13 cellular contexts compared by ENCODE assay signal in genomic region chr14:33230016-33230415, GRCh38.
DNase-seq lines count a peak whose midpoint lies in the region; TF ChIP-seq lines count a peak whose summit lies in the region.
"Had no signal": no experiment of that assay in that cellular context is flagged by ENCODE, and none has a peak within 500 bp of the region (broad histone marks: within the 10 kb centered on the region; RNA-seq: fewer than 3 reads in every experiment).

No MANE protein-coding gene starts in this region.

- intact Hi-C loops in A673 (cut with micrococcal nuclease; ENCODE audit: unreplicated experiment), result no loop called here

- DNase-seq in A673 (ENCODE audit: low spot score) (peak; percentile 85), NCI-H69 (lab: John Stamatoyannopoulos, UW) (peak; percentile 29), caudate nucleus (lab: John Stamatoyannopoulos, UW) (peak in 1 of 61 donors; percentile 34), mesendoderm (peak; percentile 60), NCI-H146 treated with DMSO at 0.1 percent for 48 hours (lab: John Stamatoyannopoulos, UW; ENCODE audit: unreplicated experiment) (no peak), UCSD-AML1 (lab: John Stamatoyannopoulos, UW; ENCODE audit: unreplicated experiment) (no peak), cortex of kidney (lab: John Stamatoyannopoulos, UW) (no peak), endothelial cell (ENCODE audit: low spot score) (no peak)
- DNase-seq: GOT3; NCI-H226; NCI-H526; NK-92 treated with Interleukin-12 subunit alpha and Interleukin-12 subunit beta, amount 100 ng/mL, for 24 hours; Right ventricle myocardium superior had no signal

- no peak overlapping the region for H4K5ac ChIP-seq in mesendoderm (ENCODE audit: low read length)

- H3K4ac ChIP-seq in mesendoderm (ENCODE audit: low read depth, low read length), result no peak overlapping the region

- CTCF ChIA-PET in A673 (lab: Charles Lee), result no interaction called here

- no CpG with 5 or more reads among the region's 3 CpGs for WGBS in mesendoderm (ENCODE audit: extremely low coverage, insufficient coverage, low lambda C conversion rate)

- H3K4me3 ChIP-seq in A673 (ENCODE audit: low read depth, low read length, poor library complexity, severe bottlenecking) (peak overlapping the region; percentile 31), mesendoderm (ENCODE audit: low read length) (no peak overlapping the region)

- no peaks in the 10 kb centered on the region for H3K36me3 Mint-ChIP-seq in endothelial cell (ENCODE audit: low read depth, unreplicated experiment)

- H3K23ac ChIP-seq in mesendoderm (ENCODE audit: low read length), result no peak overlapping the region

- H3K56ac ChIP-seq in mesendoderm (ENCODE audit: low read length), result no peak overlapping the region

- no peaks in the 10 kb centered on the region for H3K79me1 ChIP-seq in mesendoderm (ENCODE audit: low read length)

- H4K8ac ChIP-seq in mesendoderm (ENCODE audit: low read depth, low read length), result no peak overlapping the region

- H3K9me3 Mint-ChIP-seq in endothelial cell (ENCODE audit: unreplicated experiment), result no peaks in the 10 kb centered on the region

- H3K27ac ChIP-seq in A673 (ENCODE audit: low read depth, low read length, poor library complexity, severe bottlenecking) (peak overlapping the region; percentile 75), caudate nucleus (ENCODE audit: low read depth, low read length) (peak overlapping the region; percentile 11), mesendoderm (ENCODE audit: low read depth, low read length) (peak overlapping the region; percentile 7)

- no peak overlapping the region for H3K4me3 Mint-ChIP-seq in endothelial cell (ENCODE audit: unreplicated experiment)

- H3K4me1 Mint-ChIP-seq in endothelial cell (ENCODE audit: unreplicated experiment), result peaks cover 7% of the 10 kb centered on the region

- no peaks in the 10 kb centered on the region for H3K79me2 ChIP-seq in mesendoderm (ENCODE audit: control insufficient read depth, insufficient read depth, low read length)

- H3K4me1 ChIP-seq in A673 (ENCODE audit: insufficient read depth, low read length, poor library complexity, severe bottlenecking), result peaks cover 46% of the 10 kb centered on the region
- peaks cover 2% of the 10 kb centered on the region for H3K4me1 ChIP-seq in mesendoderm (ENCODE audit: control insufficient read depth, low read depth, low read length)

- H3K36me3 ChIP-seq in A673 (ENCODE audit: insufficient read depth, low read length, poor library complexity, severe bottlenecking) (no peaks in the 10 kb centered on the region), mesendoderm (ENCODE audit: control insufficient read depth, insufficient read depth, low read length) (no peaks in the 10 kb centered on the region)

- H3K9me3 ChIP-seq in A673 (ENCODE audit: low read depth, low read length, poor library complexity, severe bottlenecking), result no peaks in the 10 kb centered on the region

- BruUV-seq in A673 (replicated peaks; lab: Mats Ljungman, UMichigan), result no TSS peak

- no peak overlapping the region for H2BK120ac ChIP-seq in mesendoderm (ENCODE audit: low read depth, low read length)

- TF ChIP-seq CTCF in A673 (conservative IDR thresholded peaks at IDR 0.05; ENCODE audit: low read depth, low read length) (no peak), endothelial cell (IDR thresholded peaks at IDR 0.05; ENCODE audit: unreplicated experiment) (no peak)

- H3K27me3 Mint-ChIP-seq in endothelial cell (ENCODE audit: unreplicated experiment), result peaks cover 2% of the 10 kb centered on the region

- no peak overlapping the region for H3K4me2 ChIP-seq in mesendoderm (ENCODE audit: low read length)

- H3K27me3 ChIP-seq in A673 (replicated peaks; ENCODE audit: insufficient read depth, low read depth, low read length, poor library complexity) (no peaks in the 10 kb centered on the region), mesendoderm (ENCODE audit: insufficient read depth, low read length, poor library complexity) (no peaks in the 10 kb centered on the region)

- no peak overlapping the region for H3K9ac ChIP-seq in mesendoderm (ENCODE audit: low read length)

- H3K18ac ChIP-seq in mesendoderm (ENCODE audit: low read length), result peak overlapping the region; percentile 41

- H3K27ac Mint-ChIP-seq in endothelial cell (ENCODE audit: unreplicated experiment), result no peak overlapping the region

- H2BK5ac ChIP-seq in mesendoderm (ENCODE audit: low read length), result no peak overlapping the region

- no peak overlapping the region for H2BK15ac ChIP-seq in mesendoderm (replicated peaks; ENCODE audit: low read depth)

- no peak overlapping the region for H2AK5ac ChIP-seq in mesendoderm (ENCODE audit: low read length)

- POLR2A ChIA-PET in A673 (lab: Charles Lee; ENCODE audit: low non-redundant PET), result interaction anchor here (0.6 kb wide), 1 partner anchor 101 kb away, joined by 7 read pairs; no protein-coding TSS in a partner anchor

Comparison
In these comparisons a context has a peak if more than half of its experiments do, and no peak if none do; other contexts are left out.
1. DNase-seq: peak in A673 (single experiment), NCI-H69 (single experiment) and mesendoderm (single experiment); none in NCI-H146 treated with DMSO at 0.1 percent for 48 hours (single experiment), UCSD-AML1 (single experiment), cortex of kidney (single experiment) and endothelial cell (single experiment).
2. H3K27ac ChIP-seq: peak in every context shown above with its lines; median percentile 75 in A673; 11 in caudate nucleus; 7 in mesendoderm.